Comparison of ENCODE assay signal across 24 cellular contexts in genomic region chr1:169338617-169339016, GRCh38.
"Had no signal": no experiment of that assay in that cellular context is flagged by ENCODE, and none has a peak within 500 bp of the region (broad histone marks: within the 10 kb centered on the region; RNA-seq: fewer than 3 reads in every experiment).

No MANE protein-coding gene starts in this region.

- H3K27ac ChIP-seq: breast epithelium, epithelial cell of prostate, left lung, lower lobe of right lung, neutrophil, skin epidermis, testis had no signal

- H3K36me3 ChIP-seq: breast epithelium, left lung, lower lobe of right lung, neutrophil had no signal

- H3K9me3 ChIP-seq: breast epithelium, lower lobe of right lung, neutrophil, testis had no signal

- ATAC-seq: activated CD4-positive, alpha-beta T cell treated with anti-CD3 and anti-CD28 coated beads for 36 hours; activated naive CD8-positive, alpha-beta T cell treated with anti-CD3 and anti-CD28 coated beads, Interleukin-2, amount 50 U/mL, for 24 hours; activated T-cell treated with anti-CD3 and anti-CD28 coated beads, Interleukin-2, amount 50 U/mL, for 4 hours; left lung; lower lobe of right lung; sciatic nerve; stimulated activated naive CD8-positive, alpha-beta T cell treated with anti-CD3 and anti-CD28 coated beads, Interleukin-15, Interleukin-2, amounts not matched to agents 100 U/mL and 50 U/mL, for 24 hours; T-helper 17 cell had no signal

- H3K4me3 ChIP-seq: breast epithelium, left lung, lower lobe of right lung, skin epidermis, testis had no signal

- DNase-seq: activated CD4-positive, alpha-beta T cell treated with anti-CD3 and anti-CD28 coated beads for 36 hours; activated CD4-positive, alpha-beta T cell treated with anti-CD3 and anti-CD28 coated beads, Interleukin-2, amount 50 U/mL, for 48 hours; activated CD4-positive, CD25-positive, alpha-beta regulatory T cell; activated naive CD8-positive, alpha-beta T cell treated with anti-CD3 and anti-CD28 coated beads, Interleukin-2, amount 50 U/mL, for 24 hours; activated T-cell treated with anti-CD3 and anti-CD28 coated beads, Interleukin-2, amount 50 U/mL, for 4 hours; central memory CD4-positive, alpha-beta T cell; left lung; lower lobe of right lung; mesendoderm; nephron progenitor cell; stimulated activated CD4-positive, alpha-beta T cell treated with anti-CD3 and anti-CD28 coated beads, Interleukin-12 subunit alpha, Interleukin-12 subunit beta, amount 100 ng/mL, for 4 hours; stimulated activated CD4-positive, alpha-beta T cell treated with anti-CD3 and anti-CD28 coated beads, Interleukin-4, amount 100 ng/mL, for 1 hour; stimulated activated naive CD8-positive, alpha-beta T cell treated with anti-CD3 and anti-CD28 coated beads, Interleukin-15, Interleukin-2, amounts not matched to agents 100 U/mL and 50 U/mL, for 24 hours; T-helper 17 cell; testis; trophoblast cell had no signal

- FAIRE-seq: frontal cortex, islet of Langerhans, urothelium cell line had no signal

- H3K4me1 ChIP-seq: breast epithelium, left lung, lower lobe of right lung had no signal

- H3K27me3 ChIP-seq: breast epithelium, left lung, neutrophil, testis had no signal
